Comparison of ENCODE assay signal across 1 cellular context in the genomic region with DNA sequence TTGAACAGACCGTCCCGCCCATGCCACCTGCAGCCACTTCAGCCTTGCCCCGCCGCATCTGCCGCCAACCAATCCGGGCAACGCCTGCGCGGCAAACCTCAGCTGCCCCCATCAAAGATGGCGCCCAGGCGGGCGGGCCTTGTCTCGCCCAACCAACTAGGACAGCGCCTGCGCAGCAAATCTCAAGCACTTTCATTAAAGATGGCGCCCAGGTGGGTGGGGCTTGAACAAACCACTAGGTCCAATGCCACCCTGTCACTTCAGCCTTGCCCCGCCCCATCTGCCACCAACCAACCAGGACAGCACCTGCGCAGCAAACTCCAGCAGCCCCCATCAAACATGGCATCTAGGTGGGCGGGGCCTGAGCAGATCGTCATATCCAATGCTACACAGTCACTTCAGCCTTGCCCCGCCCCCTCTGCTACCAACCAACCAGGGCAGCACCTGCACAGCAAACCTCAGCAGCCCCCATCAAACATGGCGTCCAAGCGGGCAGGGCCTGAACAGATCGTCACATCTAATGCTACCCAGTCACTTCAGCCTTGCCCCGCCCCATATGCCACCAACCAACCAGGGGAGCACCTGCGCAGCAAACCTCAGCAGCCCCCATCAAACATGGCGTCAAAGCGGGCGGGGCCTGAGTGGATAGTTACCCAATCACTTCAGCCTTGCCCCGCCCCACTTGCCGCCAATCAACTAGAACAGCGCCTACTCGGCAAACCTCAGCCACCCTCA.
TF ChIP-seq lines count a peak whose summit lies in the region.

No MANE protein-coding gene starts in this region.

TF ChIP-seq in GM23338, 12 proteins besides CTCF, POLR2A, EP300 and RAD21 (continued from another document):
- TF ChIP-seq, protein P1, sequence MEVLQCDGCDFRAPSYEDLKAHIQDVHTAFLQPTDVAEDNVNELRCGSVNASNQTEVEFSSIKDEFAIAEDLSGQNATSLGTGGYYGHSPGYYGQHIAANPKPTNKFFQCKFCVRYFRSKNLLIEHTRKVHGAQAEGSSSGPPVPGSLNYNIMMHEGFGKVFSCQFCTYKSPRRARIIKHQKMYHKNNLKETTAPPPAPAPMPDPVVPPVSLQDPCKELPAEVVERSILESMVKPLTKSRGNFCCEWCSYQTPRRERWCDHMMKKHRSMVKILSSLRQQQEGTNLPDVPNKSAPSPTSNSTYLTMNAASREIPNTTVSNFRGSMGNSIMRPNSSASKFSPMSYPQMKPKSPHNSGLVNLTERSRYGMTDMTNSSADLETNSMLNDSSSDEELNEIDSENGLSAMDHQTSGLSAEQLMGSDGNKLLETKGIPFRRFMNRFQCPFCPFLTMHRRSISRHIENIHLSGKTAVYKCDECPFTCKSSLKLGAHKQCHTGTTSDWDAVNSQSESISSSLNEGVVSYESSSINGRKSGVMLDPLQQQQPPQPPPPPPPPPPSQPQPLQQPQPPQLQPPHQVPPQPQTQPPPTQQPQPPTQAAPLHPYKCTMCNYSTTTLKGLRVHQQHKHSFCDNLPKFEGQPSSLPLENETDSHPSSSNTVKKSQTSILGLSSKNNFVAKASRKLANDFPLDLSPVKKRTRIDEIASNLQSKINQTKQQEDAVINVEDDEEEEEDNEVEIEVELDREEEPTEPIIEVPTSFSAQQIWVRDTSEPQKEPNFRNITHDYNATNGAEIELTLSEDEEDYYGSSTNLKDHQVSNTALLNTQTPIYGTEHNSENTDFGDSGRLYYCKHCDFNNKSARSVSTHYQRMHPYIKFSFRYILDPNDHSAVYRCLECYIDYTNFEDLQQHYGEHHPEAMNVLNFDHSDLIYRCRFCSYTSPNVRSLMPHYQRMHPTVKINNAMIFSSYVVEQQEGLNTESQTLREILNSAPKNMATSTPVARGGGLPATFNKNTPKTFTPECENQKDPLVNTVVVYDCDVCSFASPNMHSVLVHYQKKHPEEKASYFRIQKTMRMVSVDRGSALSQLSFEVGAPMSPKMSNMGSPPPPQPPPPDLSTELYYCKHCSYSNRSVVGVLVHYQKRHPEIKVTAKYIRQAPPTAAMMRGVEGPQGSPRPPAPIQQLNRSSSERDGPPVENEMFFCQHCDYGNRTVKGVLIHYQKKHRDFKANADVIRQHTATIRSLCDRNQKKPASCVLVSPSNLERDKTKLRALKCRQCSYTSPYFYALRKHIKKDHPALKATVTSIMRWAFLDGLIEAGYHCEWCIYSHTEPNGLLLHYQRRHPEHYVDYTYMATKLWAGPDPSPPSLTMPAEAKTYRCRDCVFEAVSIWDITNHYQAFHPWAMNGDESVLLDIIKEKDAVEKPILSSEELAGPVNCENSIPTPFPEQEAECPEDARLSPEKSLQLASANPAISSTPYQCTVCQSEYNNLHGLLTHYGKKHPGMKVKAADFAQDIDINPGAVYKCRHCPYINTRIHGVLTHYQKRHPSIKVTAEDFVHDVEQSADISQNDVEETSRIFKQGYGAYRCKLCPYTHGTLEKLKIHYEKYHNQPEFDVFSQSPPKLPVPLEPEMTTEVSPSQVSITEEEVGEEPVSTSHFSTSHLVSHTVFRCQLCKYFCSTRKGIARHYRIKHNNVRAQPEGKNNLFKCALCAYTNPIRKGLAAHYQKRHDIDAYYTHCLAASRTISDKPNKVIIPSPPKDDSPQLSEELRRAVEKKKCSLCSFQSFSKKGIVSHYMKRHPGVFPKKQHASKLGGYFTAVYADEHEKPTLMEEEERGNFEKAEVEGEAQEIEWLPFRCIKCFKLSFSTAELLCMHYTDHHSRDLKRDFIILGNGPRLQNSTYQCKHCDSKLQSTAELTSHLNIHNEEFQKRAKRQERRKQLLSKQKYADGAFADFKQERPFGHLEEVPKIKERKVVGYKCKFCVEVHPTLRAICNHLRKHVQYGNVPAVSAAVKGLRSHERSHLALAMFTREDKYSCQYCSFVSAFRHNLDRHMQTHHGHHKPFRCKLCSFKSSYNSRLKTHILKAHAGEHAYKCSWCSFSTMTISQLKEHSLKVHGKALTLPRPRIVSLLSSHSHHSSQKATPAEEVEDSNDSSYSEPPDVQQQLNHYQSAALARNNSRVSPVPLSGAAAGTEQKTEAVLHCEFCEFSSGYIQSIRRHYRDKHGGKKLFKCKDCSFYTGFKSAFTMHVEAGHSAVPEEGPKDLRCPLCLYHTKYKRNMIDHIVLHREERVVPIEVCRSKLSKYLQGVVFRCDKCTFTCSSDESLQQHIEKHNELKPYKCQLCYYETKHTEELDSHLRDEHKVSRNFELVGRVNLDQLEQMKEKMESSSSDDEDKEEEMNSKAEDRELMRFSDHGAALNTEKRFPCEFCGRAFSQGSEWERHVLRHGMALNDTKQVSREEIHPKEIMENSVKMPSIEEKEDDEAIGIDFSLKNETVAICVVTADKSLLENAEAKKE (CRISPR knock-in tag; IDR thresholded peaks at IDR 0.05), result no peak
- TF ChIP-seq JUNB (IDR thresholded peaks at IDR 0.05; ENCODE audit: unreplicated experiment) (no peak), EZH2 (IDR thresholded peaks at IDR 0.05; ENCODE audit: low read depth, unreplicated experiment) (no peak)
